Comparison of ENCODE assay signal across 15 cellular contexts in the genomic region with DNA sequence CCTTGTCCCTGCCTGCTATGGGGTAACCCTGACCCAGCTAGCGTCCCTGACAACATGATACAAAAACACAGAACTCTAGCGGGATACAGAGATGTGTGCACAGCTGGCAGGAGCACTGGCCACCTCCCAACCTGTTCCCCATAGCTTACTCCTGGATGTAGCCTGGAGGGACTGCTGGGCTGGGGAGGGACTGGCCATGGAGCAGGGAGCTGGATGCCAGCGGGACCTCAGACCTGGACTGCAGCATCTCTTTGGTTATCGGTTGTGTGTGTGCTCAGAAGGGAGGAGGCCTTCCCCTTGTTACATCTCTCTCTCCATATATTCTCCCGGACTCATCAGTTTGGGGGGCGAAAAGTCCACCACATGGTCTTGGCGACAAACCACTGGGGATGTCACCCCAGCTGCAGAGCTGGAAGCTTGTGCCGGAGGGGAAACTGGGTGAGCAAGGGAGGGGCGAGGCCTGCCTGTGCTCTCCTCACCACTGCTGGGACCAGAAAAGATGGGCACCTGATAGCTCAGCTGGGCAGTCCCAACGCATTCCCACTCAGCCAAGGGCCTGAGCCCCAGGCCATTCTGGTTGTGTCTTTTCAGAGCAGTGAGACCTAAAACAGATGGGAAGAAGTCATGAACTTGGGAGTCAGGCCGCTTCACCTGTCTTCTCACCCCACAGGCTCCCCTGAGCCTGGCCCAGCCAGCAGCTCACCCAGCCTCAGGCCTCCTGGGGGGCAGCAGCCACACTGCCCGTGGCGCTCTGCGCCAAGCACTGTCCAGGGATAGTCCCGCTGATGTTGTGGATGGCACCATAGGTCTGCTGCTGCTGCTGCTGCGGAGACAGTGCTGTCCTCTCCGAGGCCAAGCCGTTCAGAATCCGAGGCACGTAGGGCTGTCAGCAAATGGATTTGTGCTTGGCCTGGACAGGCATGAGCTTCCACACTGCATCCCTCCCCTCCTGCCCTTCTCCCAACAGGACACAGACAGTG. TPM values are rescaled to one million over a fixed set of nuclear protein-coding genes. Genes with fewer than 3 reads are reported as not detected.
DNase-seq lines count a peak whose midpoint lies in the region; ATAC-seq and TF ChIP-seq lines count a peak whose summit lies in the region.
"Had no signal": no experiment of that assay in that cellular context is flagged by ENCODE, and none has a peak within 500 bp of the region (broad histone marks: within the 10 kb centered on the region; RNA-seq: fewer than 3 reads in every experiment).

No MANE protein-coding gene starts in this region.

- peaks cover 18% of the 10 kb centered on the region for H3K36me3 ChIP-seq in CD8-positive, alpha-beta T cell (ENCODE audit: insufficient read depth, low read length)
- H3K36me3 ChIP-seq in NT2/D1 (ENCODE audit: insufficient read depth, insufficient read length, low read length) = peaks cover 73% of the 10 kb centered on the region

- in situ Hi-C loops in KBM-7 (cut with MboI; ENCODE audit: low pct_unique_long_range_greater_than_20kb, low sequenced_read_pairs) = no loop called here

- no peaks in the 10 kb centered on the region for H3K27me3 ChIP-seq in CD8-positive, alpha-beta T cell (ENCODE audit: insufficient read depth, low read length)
- no peaks in the 10 kb centered on the region for H3K27me3 ChIP-seq in NT2/D1 (ENCODE audit: insufficient read depth, insufficient read length)
- H3K27me3 ChIP-seq: foreskin keratinocyte had no signal

- DNase-seq in CD8-positive, alpha-beta T cell = no peak
- DNase-seq in NT2/D1 (ENCODE audit: low read depth, low spot score) = no peak
- no peak for DNase-seq in effector memory CD8-positive, alpha-beta T cell
- no peak for DNase-seq in sciatic nerve (ENCODE audit: low spot score)
- DNase-seq in KBM-7 = no peak
- no peak for DNase-seq in NAMALWA (ENCODE audit: low spot score)
- DNase-seq: NCI-H187 treated with DMSO at 0.1 percent for 48 hours; NCI-H524 treated with DMSO at 0.1 percent for 48 hours; stimulated activated naive B cell treated with anti-CD40 and anti-IgM and Interleukin-4, amounts not matched to agents 10 μg/mL and 1 μg/mL and 100 μg/mL, for 72 hours had no signal

- no peaks in the 10 kb centered on the region for H3K9me3 Mint-ChIP-seq in CD8-positive, alpha-beta T cell
- no peaks in the 10 kb centered on the region for H3K9me3 Mint-ChIP-seq in effector memory CD8-positive, alpha-beta T cell
- H3K9me3 Mint-ChIP-seq: activated naive CD4-positive, alpha-beta T cell treated with anti-CD3 and anti-CD28 coated beads, Interleukin-2, amount 50 U/mL, for 24 hours had no signal

- no peaks in the 10 kb centered on the region for H3K27me3 Mint-ChIP-seq in CD8-positive, alpha-beta T cell (ENCODE audit: low read depth)
- H3K27me3 Mint-ChIP-seq in effector memory CD8-positive, alpha-beta T cell = no peaks in the 10 kb centered on the region
- H3K27me3 Mint-ChIP-seq: activated naive CD4-positive, alpha-beta T cell treated with anti-CD3 and anti-CD28 coated beads, Interleukin-2, amount 50 U/mL, for 24 hours; stimulated activated naive B cell treated with anti-CD40 and anti-IgM and Interleukin-4, amounts not matched to agents 10 μg/mL and 1 μg/mL and 100 μg/mL, for 72 hours had no signal

- H3K36me3 Mint-ChIP-seq in CD8-positive, alpha-beta T cell = peaks cover 43% of the 10 kb centered on the region
- H3K36me3 Mint-ChIP-seq in effector memory CD8-positive, alpha-beta T cell (ENCODE audit: insufficient read depth) = peaks cover 33% of the 10 kb centered on the region
- H3K36me3 Mint-ChIP-seq: activated naive CD4-positive, alpha-beta T cell treated with anti-CD3 and anti-CD28 coated beads, Interleukin-2, amount 50 U/mL, for 24 hours had no signal

- no peaks in the 10 kb centered on the region for H3K9me3 ChIP-seq in CD8-positive, alpha-beta T cell (ENCODE audit: low read length)
- H3K9me3 ChIP-seq in NT2/D1 (ENCODE audit: insufficient read depth, low read length) = peaks cover 23% of the 10 kb centered on the region; the same call in 1 of the 2 replicates

- H3K4me1 ChIP-seq in CD8-positive, alpha-beta T cell (ENCODE audit: insufficient read depth, low read length) = peaks cover 59% of the 10 kb centered on the region
- H3K4me1 ChIP-seq in NT2/D1 (ENCODE audit: insufficient read depth, insufficient read length) = peaks cover 19% of the 10 kb centered on the region

- peaks cover 66% of the 10 kb centered on the region for H3K4me1 Mint-ChIP-seq in CD8-positive, alpha-beta T cell (ENCODE audit: low read depth)
- peaks cover 46 to 57% of the 10 kb centered on the region in 2 donors for H3K4me1 Mint-ChIP-seq in effector memory CD8-positive, alpha-beta T cell (ENCODE audit: low read depth in 2 of 2)

- CTCF ChIA-PET in CD8-positive, alpha-beta T cell (lab: Charles Lee) = interaction anchor here (1.1 to 2.5 kb wide), 5 partner anchors 12 to 289 kb away, joined by 3 to 12 read pairs (median 6); partner anchors contain the start of gene TMEM63A

- ATAC-seq in CD8-positive, alpha-beta T cell = no peak
- ATAC-seq in effector memory CD8-positive, alpha-beta T cell (replicated peaks) = no peak
- ATAC-seq in sciatic nerve = peak; percentile 2
- no peak for ATAC-seq in HG02840 (IDR thresholded peaks at IDR 0.05; ENCODE audit: low FRiP score, unreplicated experiment)
- no peak for ATAC-seq in HG02852 (IDR thresholded peaks at IDR 0.05; ENCODE audit: unreplicated experiment)

- POLR2A ChIA-PET in CD8-positive, alpha-beta T cell (lab: Charles Lee) = interaction anchor here (1.3 kb wide), 1 partner anchor 36 kb away, joined by 7 read pairs; the partner anchor contains the start of gene TMEM63A

- peak overlapping the region; percentile 11 for H3K9ac ChIP-seq in NT2/D1 (ENCODE audit: insufficient read length, low read depth)

- H3K4me3 Mint-ChIP-seq in CD8-positive, alpha-beta T cell = no peak overlapping the region
- H3K4me3 Mint-ChIP-seq in effector memory CD8-positive, alpha-beta T cell = no peak overlapping the region
- H3K4me3 Mint-ChIP-seq: activated naive CD4-positive, alpha-beta T cell treated with anti-CD3 and anti-CD28 coated beads, Interleukin-2, amount 50 U/mL, for 24 hours; stimulated activated naive B cell treated with anti-CD40 and anti-IgM and Interleukin-4, amounts not matched to agents 10 μg/mL and 1 μg/mL and 100 μg/mL, for 72 hours had no signal

- intact Hi-C loops in CD8-positive, alpha-beta T cell (cut with DNase I, micrococcal nuclease) = loop anchor here (5.0 kb wide), 3 partner anchors 66 to 369 kb away; partner anchors contain the start of gene SRP9 (in 2 of the 2)
- intact Hi-C loops in sciatic nerve (cut with DNase I) = no loop called here

- H3K27ac ChIP-seq in CD8-positive, alpha-beta T cell (ENCODE audit: low read depth, low read length) = no peak overlapping the region
- H3K27ac ChIP-seq: foreskin keratinocyte had no signal

- peak overlapping the region; percentile 96 for H3K27ac Mint-ChIP-seq in CD8-positive, alpha-beta T cell
- H3K27ac Mint-ChIP-seq in effector memory CD8-positive, alpha-beta T cell = peak overlapping the region; percentile 96 to 97

- H3K4me3 ChIP-seq in CD8-positive, alpha-beta T cell (ENCODE audit: low read depth, low read length) = no peak overlapping the region
- H3K4me3 ChIP-seq in NT2/D1 (ENCODE audit: insufficient read length, low read depth) = no peak overlapping the region

- no peak for TF ChIP-seq CTCF in CD8-positive, alpha-beta T cell (IDR thresholded peaks at IDR 0.05)

RNA-seq across cellular contexts. Expression of gene TMEM63A, which starts 35.6 kb away (rescaled TPM):
- total RNA-seq in CD8-positive, alpha-beta T cell = 100 to 1,000 TPM; 132 to 144 TPM
- 95.7 TPM for total RNA-seq in sciatic nerve

RNA-seq across cellular contexts. Expression of gene EPHX1, which starts 36.7 kb away (rescaled TPM):
- total RNA-seq in CD8-positive, alpha-beta T cell = under 1 TPM; 0.72 to 0.92 TPM
- 232 TPM for total RNA-seq in sciatic nerve

RNA-seq across cellular contexts. Expression of gene LEFTY1, which starts 42.3 kb away (rescaled TPM):
- not detected for total RNA-seq in CD8-positive, alpha-beta T cell
- 0.89 TPM for total RNA-seq in sciatic nerve
- total RNA-seq: cardiac septum, foreskin keratinocyte, G401 had no signal

Comparison
In these comparisons a context has a peak if more than half of its experiments do, and no peak if none do; other contexts are left out.
1. RNA of gene EPHX1, which starts 36.7 kb away (total RNA-seq): 232 TPM in sciatic nerve (single experiment); 0.72 to 0.92 TPM in CD8-positive, alpha-beta T cell; every median in the first group is over 100 times any median in the second.